In the genomic region with DNA sequence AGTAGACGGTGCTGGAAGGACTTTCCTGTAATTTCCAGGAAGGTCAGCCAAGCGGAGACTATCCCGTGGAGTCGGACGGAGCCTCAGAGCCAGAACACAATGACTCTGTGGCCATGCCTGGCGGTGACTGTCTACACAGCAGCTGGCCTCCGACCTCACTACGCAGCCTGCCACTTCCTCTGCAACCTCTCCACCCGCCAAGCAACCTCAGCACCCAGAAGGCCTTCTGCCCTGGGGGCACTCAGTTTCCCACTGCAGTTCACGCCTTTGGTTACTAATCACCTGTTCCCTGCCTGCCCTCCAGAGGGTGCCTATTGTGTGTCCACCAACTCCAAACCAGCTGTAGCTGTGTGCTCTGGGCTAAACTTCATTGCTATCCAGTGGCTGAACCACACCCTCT, we compare ENCODE assay signal across 1 cellular context.
TF ChIP-seq lines count a peak whose summit lies in the region.

No MANE protein-coding gene starts in this region.

TF ChIP-seq in liver, 16 proteins besides CTCF, POLR2A, EP300 and RAD21:
- TF ChIP-seq, protein P1, sequence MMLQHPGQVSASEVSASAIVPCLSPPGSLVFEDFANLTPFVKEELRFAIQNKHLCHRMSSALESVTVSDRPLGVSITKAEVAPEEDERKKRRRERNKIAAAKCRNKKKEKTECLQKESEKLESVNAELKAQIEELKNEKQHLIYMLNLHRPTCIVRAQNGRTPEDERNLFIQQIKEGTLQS (IDR thresholded peaks at IDR 0.05) = no peak
- TF ChIP-seq HNF4A (conservative IDR thresholded peaks at IDR 0.05) (no peak), NR2F2 (IDR thresholded peaks at IDR 0.05) (peak; percentile 38)
